ENCODE assay signal across 18 cellular contexts in genomic region chr9:96080364-96080763, GRCh38.
A peak's percentile ranks its signal among the peaks of the same experiment; 100 is the strongest.
DNase-seq lines count a peak whose midpoint lies in the region; FAIRE-seq and TF ChIP-seq lines count a peak whose summit lies in the region.
"Had no signal": no experiment of that assay in that cellular context is flagged by ENCODE, and none has a peak within 500 bp of the region (broad histone marks: within the 10 kb centered on the region; RNA-seq: fewer than 3 reads in every experiment).

No MANE protein-coding gene starts in this region.

- H3K27me3 ChIP-seq in esophagus muscularis mucosa: no peaks in the 10 kb centered on the region
- H3K27me3 ChIP-seq: neutrophil had no signal

- H3K9me3 ChIP-seq in esophagus muscularis mucosa: no peaks in the 10 kb centered on the region
- H3K9me3 ChIP-seq: neutrophil had no signal

- peaks cover 0 to 32% (median 28%) of the 10 kb centered on the region in 4 donors for H3K4me1 ChIP-seq in esophagus muscularis mucosa

- no peaks in the 10 kb centered on the region for H3K9me3 Mint-ChIP-seq in activated CD4-positive, alpha-beta T cell treated with anti-CD3 and anti-CD28 coated beads, Interleukin-2, amount 10 ng/mL, durations not matched to agents 24 days and 14 days
- H3K9me3 Mint-ChIP-seq in immature natural killer cell: no peaks in the 10 kb centered on the region
- H3K9me3 Mint-ChIP-seq: activated T-cell treated with anti-CD3 and anti-CD28 coated beads, Interleukin-2, amount 50 U/mL, for 72 hours; IgD-negative memory B cell; stimulated activated naive CD8-positive, alpha-beta T cell treated with anti-CD3 and anti-CD28 coated beads, Interleukin-15, Interleukin-2, amounts not matched to agents 100 ng/mL and 50 ng/mL, for 24 hours had no signal

- H3K36me3 Mint-ChIP-seq in activated CD4-positive, alpha-beta T cell treated with anti-CD3 and anti-CD28 coated beads, Interleukin-2, amount 10 ng/mL, durations not matched to agents 24 days and 14 days (ENCODE audit: low read depth): no peaks in the 10 kb centered on the region
- no peaks in the 10 kb centered on the region for H3K36me3 Mint-ChIP-seq in immature natural killer cell
- H3K36me3 Mint-ChIP-seq: IgD-negative memory B cell had no signal

- no peak overlapping the region for H3K4me3 ChIP-seq in esophagus muscularis mucosa

- H3K27me3 Mint-ChIP-seq in activated CD4-positive, alpha-beta T cell treated with anti-CD3 and anti-CD28 coated beads, Interleukin-2, amount 10 ng/mL, durations not matched to agents 24 days and 14 days: peaks cover 8% of the 10 kb centered on the region
- peaks cover 2 to 11% (median 5%) of the 10 kb centered on the region in 3 donors for H3K27me3 Mint-ChIP-seq in immature natural killer cell (ENCODE audit: low read depth in 3 of 3)
- H3K27me3 Mint-ChIP-seq: stimulated activated naive CD8-positive, alpha-beta T cell treated with anti-CD3 and anti-CD28 coated beads, Interleukin-15, Interleukin-2, amounts not matched to agents 100 ng/mL and 50 ng/mL, for 24 hours had no signal

- H3K4me1 Mint-ChIP-seq in activated CD4-positive, alpha-beta T cell treated with anti-CD3 and anti-CD28 coated beads, Interleukin-2, amount 10 ng/mL, durations not matched to agents 24 days and 14 days: no peaks in the 10 kb centered on the region
- H3K4me1 Mint-ChIP-seq in immature natural killer cell: peaks cover 10 to 18% of the 10 kb centered on the region in 2 donors
- H3K4me1 Mint-ChIP-seq: IgD-negative memory B cell had no signal

- peak; percentile 96 for FAIRE-seq in RCC 7860 (lab: Jason Lieb, UNC)
- FAIRE-seq: colon had no signal

- no peak for TF ChIP-seq POLR2A in esophagus muscularis mucosa (IDR thresholded peaks at IDR 0.05; ENCODE audit: low read depth)

- H3K4me3 Mint-ChIP-seq in activated CD4-positive, alpha-beta T cell treated with anti-CD3 and anti-CD28 coated beads, Interleukin-2, amount 10 ng/mL, durations not matched to agents 24 days and 14 days: no peak overlapping the region
- no peak overlapping the region for H3K4me3 Mint-ChIP-seq in immature natural killer cell
- H3K4me3 Mint-ChIP-seq: activated T-cell treated with anti-CD3 and anti-CD28 coated beads, Interleukin-2, amount 50 U/mL, for 72 hours; IgD-negative memory B cell; stimulated activated naive CD8-positive, alpha-beta T cell treated with anti-CD3 and anti-CD28 coated beads, Interleukin-15, Interleukin-2, amounts not matched to agents 100 ng/mL and 50 ng/mL, for 24 hours had no signal

- DNase-seq in ELR (ENCODE audit: low read depth): peak; percentile 17
- DNase-seq in RCC 7860 (ENCODE audit: low spot score): peak; percentile 92
- DNase-seq in esophagus muscularis mucosa (ENCODE audit: extremely low spot score): no peak
- peak; percentile 10 for DNase-seq in pons (ENCODE audit: low spot score)
- no peak for DNase-seq in NCI-H446 (lab: John Stamatoyannopoulos, UW)
- no peak for DNase-seq in activated CD4-positive, alpha-beta T cell treated with anti-CD3 and anti-CD28 coated beads, Interleukin-2, amount 10 ng/mL, durations not matched to agents 24 days and 14 days
- no peak for DNase-seq in GF-D8 (lab: John Stamatoyannopoulos, UW)
- no peak for DNase-seq in immature natural killer cell
- DNase-seq: activated CD4-positive, alpha-beta T cell treated with anti-CD3 and anti-CD28 coated beads, Interleukin-2, amount 50 U/mL, for 1 hour; activated T-cell treated with anti-CD3 and anti-CD28 coated beads, Interleukin-2, amount 50 U/mL, for 72 hours; amygdala; NCI-H1105; NCI-H524; RPMI8226 had no signal

- H3K27ac Mint-ChIP-seq in activated CD4-positive, alpha-beta T cell treated with anti-CD3 and anti-CD28 coated beads, Interleukin-2, amount 10 ng/mL, durations not matched to agents 24 days and 14 days: no peak overlapping the region
- H3K27ac Mint-ChIP-seq in immature natural killer cell: no peak overlapping the region
- H3K27ac Mint-ChIP-seq: activated T-cell treated with anti-CD3 and anti-CD28 coated beads, Interleukin-2, amount 50 U/mL, for 72 hours; IgD-negative memory B cell; stimulated activated naive CD8-positive, alpha-beta T cell treated with anti-CD3 and anti-CD28 coated beads, Interleukin-15, Interleukin-2, amounts not matched to agents 100 ng/mL and 50 ng/mL, for 24 hours had no signal

- TF ChIP-seq CTCF in esophagus muscularis mucosa (IDR thresholded peaks at IDR 0.05): no peak

- WGBS in esophagus muscularis mucosa: 34% methylated on average over 8 of the region's 8 CpGs

- no peaks in the 10 kb centered on the region for H3K36me3 ChIP-seq in esophagus muscularis mucosa
- H3K36me3 ChIP-seq: neutrophil had no signal

- TF ChIP-seq EP300 in esophagus muscularis mucosa (IDR thresholded peaks at IDR 0.05): no peak

- intact Hi-C loops in esophagus muscularis mucosa (cut with DNase I): loop anchor here (5.0 kb wide), 1 partner anchor 57 kb away; no protein-coding TSS in a partner anchor
- intact Hi-C loops in activated CD4-positive, alpha-beta T cell treated with anti-CD3 and anti-CD28 coated beads, Interleukin-2, amount 10 ng/mL, durations not matched to agents 24 days and 14 days (cut with micrococcal nuclease): no loop called here

- H3K27ac ChIP-seq in esophagus muscularis mucosa (replicated peaks in 1 of 4): peak overlapping the region; percentile 67 to 75 (median 71)
- H3K27ac ChIP-seq: neutrophil had no signal

Comparison
In these comparisons a context has a peak if more than half of its experiments do, and no peak if none do; other contexts are left out.
1. DNase-seq: peak in ELR (single experiment), RCC 7860 (single experiment) and pons (single experiment); none in esophagus muscularis mucosa (single experiment), NCI-H446 (0 of 2), activated CD4-positive, alpha-beta T cell treated with anti-CD3 and anti-CD28 coated beads, Interleukin-2, amount 10 ng/mL, durations not matched to agents 24 days and 14 days (single experiment), GF-D8 (single experiment) and immature natural killer cell (0 of 3).